Comparison of ENCODE assay signal across 12 cellular contexts in the genomic region with DNA sequence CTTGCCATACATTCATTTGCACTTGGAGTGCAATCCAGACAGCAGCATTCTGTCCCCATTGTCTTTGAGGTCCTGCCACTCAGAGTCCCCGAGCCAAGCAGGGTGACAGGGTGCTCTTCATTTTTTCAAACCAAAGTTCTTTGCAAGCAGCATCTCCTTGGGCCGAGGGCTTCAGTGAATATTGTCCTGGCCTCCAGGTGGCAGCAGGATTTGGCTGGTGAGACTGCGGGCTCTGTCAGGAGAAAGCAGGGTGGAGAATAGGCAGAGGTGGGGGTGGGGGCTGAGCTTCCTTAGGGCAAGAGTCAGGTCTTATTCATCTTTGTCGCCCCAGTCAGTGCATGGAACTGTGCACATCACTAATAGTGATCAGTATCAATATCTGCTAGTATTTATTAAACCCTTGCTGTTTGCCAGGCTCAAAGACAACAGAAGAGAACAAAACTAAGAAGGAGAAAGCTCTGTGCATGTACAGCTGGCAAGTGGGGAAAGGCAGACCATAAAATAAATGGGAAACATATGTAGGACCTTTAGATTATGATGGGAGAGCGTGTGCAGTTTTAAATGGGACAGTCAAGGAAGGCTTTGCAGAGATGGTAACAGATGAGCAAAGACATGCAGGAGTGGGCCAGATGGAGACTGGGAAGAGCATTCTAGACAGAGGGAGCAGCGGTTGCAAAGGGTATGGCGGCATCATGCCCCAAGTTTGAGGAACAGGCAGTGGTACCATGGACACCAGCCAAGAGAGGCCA.
DNase-seq lines count a peak whose midpoint lies in the region; ATAC-seq and TF ChIP-seq lines count a peak whose summit lies in the region.
"Had no signal": no experiment of that assay in that cellular context is flagged by ENCODE, and none has a peak within 500 bp of the region (broad histone marks: within the 10 kb centered on the region; RNA-seq: fewer than 3 reads in every experiment).

No MANE protein-coding gene starts in this region.

- no peaks in the 10 kb centered on the region for H3K9me3 Mint-ChIP-seq in nephron progenitor cell

- no peaks in the 10 kb centered on the region for H3K9me3 ChIP-seq in DOHH2 (ENCODE audit: control insufficient read depth, insufficient read depth, low read length)

- H3K27me3 ChIP-seq in DOHH2 (ENCODE audit: control insufficient read depth, low read length) (no peaks in the 10 kb centered on the region), brain microvascular endothelial cell (replicated peaks) (no peaks in the 10 kb centered on the region)

- DNase-seq in LNCaP clone FGC (ENCODE audit: low read depth) (no peak), brain microvascular endothelial cell (no peak), nephron progenitor cell (peak; percentile 23), activated gamma-delta T cell (lab: John Stamatoyannopoulos, UW) (no peak)
- no peak for DNase-seq in activated effector memory CD4-positive, alpha-beta T cell treated with anti-CD3 and anti-CD28 coated beads, Interleukin-2, amount 50 U/mL, for 16 hours
- DNase-seq: activated gamma-delta T cell treated with Interleukin-2 at 50 U/mL for 16 hours, GDM1, NCI-H187 had no signal

- H3K27ac ChIP-seq in DOHH2 (ENCODE audit: low read depth, low read length): no peak overlapping the region
- H3K27ac ChIP-seq in brain microvascular endothelial cell: no peak overlapping the region

- H3K9me2 ChIP-seq in DOHH2 (replicated peaks; ENCODE audit: control insufficient read depth, low read length): no peaks in the 10 kb centered on the region

- in situ Hi-C loops in brain microvascular endothelial cell (cut with HindIII; ENCODE audit: low pct_ligation_motif_present, low sequenced_read_pairs): no loop called here

- H4K20me1 ChIP-seq in DOHH2 (ENCODE audit: control insufficient read depth, insufficient read depth, low read depth, low read length): no peaks in the 10 kb centered on the region

- no peak overlapping the region for H3K4me3 ChIP-seq in DOHH2 (ENCODE audit: low read length)
- no peak overlapping the region for H3K4me3 ChIP-seq in LNCaP clone FGC (ENCODE audit: low read depth, low read length)
- no peak overlapping the region for H3K4me3 ChIP-seq in brain microvascular endothelial cell (ENCODE audit: low read depth, low read length)

- H3K36me3 Mint-ChIP-seq in nephron progenitor cell (ENCODE audit: low read depth): no peaks in the 10 kb centered on the region
- H3K36me3 Mint-ChIP-seq: stimulated activated effector memory CD8-positive, alpha-beta T cell treated with anti-CD3 and anti-CD28 coated beads, Interleukin-12 subunit alpha, Interleukin-12 subunit beta, amount 100 ng/mL, for 72 hours had no signal

- TF ChIP-seq CTCF in DOHH2 (IDR thresholded peaks at IDR 0.05; ENCODE audit: low read depth, low read length, poor library complexity, severe bottlenecking): peak; percentile 36
- TF ChIP-seq CTCF in LNCaP clone FGC (IDR thresholded peaks at IDR 0.05; ENCODE audit: control insufficient read depth, extremely low read depth, insufficient read depth): peak; percentile 58
- TF ChIP-seq CTCF in brain microvascular endothelial cell (IDR thresholded peaks at IDR 0.05; ENCODE audit: low read depth, low read length, missing control alignments): peak; percentile 49
- no peak for TF ChIP-seq CTCF in nephron progenitor cell (IDR thresholded peaks at IDR 0.05)

- ATAC-seq in HG03039 (IDR thresholded peaks at IDR 0.05; ENCODE audit: unreplicated experiment): no peak
- ATAC-seq: activated CD4-positive, CD25-positive, alpha-beta regulatory T cell treated with anti-CD3 and anti-CD28 coated beads, Interleukin-2, amount 50 U/mL, for 24 hours; stimulated activated effector memory CD8-positive, alpha-beta T cell treated with anti-CD3 and anti-CD28 coated beads, Interleukin-12 subunit alpha, Interleukin-12 subunit beta, amount 100 ng/mL, for 72 hours had no signal

- H3K4me2 ChIP-seq in DOHH2 (ENCODE audit: low read length): no peak overlapping the region

- H3K27me3 Mint-ChIP-seq in nephron progenitor cell (ENCODE audit: low read depth, poor library complexity): no peaks in the 10 kb centered on the region

- peaks cover 26% of the 10 kb centered on the region for H3K4me1 Mint-ChIP-seq in nephron progenitor cell

- H3K36me3 ChIP-seq in DOHH2 (ENCODE audit: control insufficient read depth, low read length): no peaks in the 10 kb centered on the region
- no peaks in the 10 kb centered on the region for H3K36me3 ChIP-seq in brain microvascular endothelial cell (replicated peaks)

- no peaks in the 10 kb centered on the region for H3K79me2 ChIP-seq in DOHH2 (ENCODE audit: control insufficient read depth, low read length)

- H3K4me3 Mint-ChIP-seq in nephron progenitor cell: no peak overlapping the region
- H3K4me3 Mint-ChIP-seq: stimulated activated effector memory CD8-positive, alpha-beta T cell treated with anti-CD3 and anti-CD28 coated beads, Interleukin-12 subunit alpha, Interleukin-12 subunit beta, amount 100 ng/mL, for 72 hours had no signal

- no peaks in the 10 kb centered on the region for H3K4me1 ChIP-seq in DOHH2 (ENCODE audit: control insufficient read depth, low read length)

- no peaks in the 10 kb centered on the region for H3F3A ChIP-seq in DOHH2 (ENCODE audit: control insufficient read depth, insufficient read depth)

- H3K27ac Mint-ChIP-seq in nephron progenitor cell: no peak overlapping the region
- H3K27ac Mint-ChIP-seq: stimulated activated effector memory CD8-positive, alpha-beta T cell treated with anti-CD3 and anti-CD28 coated beads, Interleukin-12 subunit alpha, Interleukin-12 subunit beta, amount 100 ng/mL, for 72 hours had no signal
